1 cellular context compared by ENCODE assay signal in genomic region chr19:45150731-45151725, GRCh38.
TF ChIP-seq lines count a peak whose summit lies in the region.

No MANE protein-coding gene starts in this region.

TF ChIP-seq in GM23338, 12 proteins besides CTCF, POLR2A, EP300 and RAD21 (continued from another document):
- TF ChIP-seq ETS1 (IDR thresholded peaks at IDR 0.05) (no peak), EZH2 (IDR thresholded peaks at IDR 0.05; ENCODE audit: low read depth, unreplicated experiment) (no peak)
